Comparison of ENCODE assay signal across 19 cellular contexts in the genomic region with DNA sequence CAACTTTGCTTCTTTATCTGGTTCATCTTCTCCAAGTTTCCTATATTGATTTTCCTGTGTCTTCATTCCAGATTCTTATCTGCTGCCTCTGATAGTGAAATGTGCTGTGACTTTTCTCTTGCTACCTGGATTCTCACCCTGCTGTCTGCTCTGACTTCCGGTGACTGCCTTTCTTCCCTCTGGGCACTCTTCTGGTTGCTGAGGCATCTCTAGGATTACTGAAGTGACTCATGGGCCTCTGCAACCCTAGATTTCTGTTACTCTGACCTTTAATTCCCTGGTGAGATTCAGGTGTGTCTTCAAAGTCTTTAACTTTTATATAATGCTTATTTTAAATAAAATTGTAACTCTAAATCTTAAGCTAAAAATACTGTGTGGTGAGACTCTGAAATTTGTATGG. TPM values are rescaled to one million over a fixed set of nuclear protein-coding genes. Genes with fewer than 3 reads are reported as not detected.
DNase-seq lines count a peak whose midpoint lies in the region; FAIRE-seq and TF ChIP-seq lines count a peak whose summit lies in the region.
"Had no signal": no experiment of that assay in that cellular context is flagged by ENCODE, and none has a peak within 500 bp of the region (broad histone marks: within the 10 kb centered on the region; RNA-seq: fewer than 3 reads in every experiment).

No MANE protein-coding gene starts in this region.

- WGBS in smooth muscle cell (ENCODE audit: low lambda C conversion rate), result 35% methylated on average over 1 of the region's 1 CpG

- no peak overlapping the region for H2AFZ ChIP-seq in smooth muscle cell (ENCODE audit: low read depth)

- no peak for TF ChIP-seq CTCF in GM12865 (IDR thresholded peaks at IDR 0.05; ENCODE audit: insufficient read depth, low read depth, low read length, missing control alignments)
- TF ChIP-seq CTCF in bronchial epithelial cell (IDR thresholded peaks at IDR 0.05; ENCODE audit: insufficient read depth, low read length, severe bottlenecking), result no peak
- TF ChIP-seq CTCF in smooth muscle cell (IDR thresholded peaks at IDR 0.05; ENCODE audit: borderline replicate concordance, insufficient read depth, poor library complexity, severe bottlenecking), result no peak

- no peak for FAIRE-seq in bronchial epithelial cell (lab: Jason Lieb, UNC)
- FAIRE-seq: GM12892 had no signal

- H3K27me3 ChIP-seq in bronchial epithelial cell (ENCODE audit: control insufficient read depth, insufficient read depth, low read length) (no peaks in the 10 kb centered on the region), smooth muscle cell (ENCODE audit: low read depth) (no peaks in the 10 kb centered on the region)
- H3K27me3 ChIP-seq: ovary, sigmoid colon, vagina had no signal

- H3K36me3 ChIP-seq in bronchial epithelial cell (ENCODE audit: control insufficient read depth, insufficient read depth, low read length) (no peaks in the 10 kb centered on the region), smooth muscle cell (ENCODE audit: low read depth) (no peaks in the 10 kb centered on the region)
- H3K36me3 ChIP-seq: ovary, sigmoid colon, vagina had no signal

- no peaks in the 10 kb centered on the region for H3K79me2 ChIP-seq in smooth muscle cell (ENCODE audit: low read depth)

- H4K20me1 ChIP-seq in smooth muscle cell (ENCODE audit: low read depth), result no peaks in the 10 kb centered on the region

- no peak overlapping the region for H3K4me3 ChIP-seq in GM12865 (ENCODE audit: low read depth, low read length)
- H3K4me3 ChIP-seq in bronchial epithelial cell (ENCODE audit: low read depth, low read length), result no peak overlapping the region
- no peak overlapping the region for H3K4me3 ChIP-seq in smooth muscle cell
- H3K4me3 ChIP-seq: ovary, sigmoid colon, vagina had no signal

- H3F3A ChIP-seq in smooth muscle cell (ENCODE audit: low read depth), result no peaks in the 10 kb centered on the region

- DNase-seq in GM12865 (ENCODE audit: low read depth) (peak; percentile 28), NCI-H226 (peak; percentile 72), bronchial epithelial cell (ENCODE audit: low read depth) (peak; percentile 89), renal cortical epithelial cell (ENCODE audit: low read depth) (peak; percentile 45), AG20443 (ENCODE audit: low spot score) (no peak), globus pallidus (ENCODE audit: low spot score) (no peak), smooth muscle cell (lab: John Stamatoyannopoulos, UW; ENCODE audit: unreplicated experiment) (no peak), GM03348 (ENCODE audit: low spot score) (no peak)
- DNase-seq: activated naive CD8-positive, alpha-beta T cell treated with anti-CD3 and anti-CD28 coated beads for 36 hours; dermis blood vessel endothelial cell; erythroblast; GDM1; MM.1S; NCI-H1694 treated with DMSO at 0.1 percent for 48 hours; NCI-H345; ovary; sigmoid colon had no signal

- H3K9ac ChIP-seq in smooth muscle cell (ENCODE audit: low read depth), result no peak overlapping the region

- H3K9me3 ChIP-seq in smooth muscle cell (replicated peaks; ENCODE audit: low read depth), result no peaks in the 10 kb centered on the region
- H3K9me3 ChIP-seq: ovary, sigmoid colon, vagina had no signal

- no peak overlapping the region for H3K4me2 ChIP-seq in smooth muscle cell

- H3K4me1 ChIP-seq in smooth muscle cell (ENCODE audit: low read depth), result no peaks in the 10 kb centered on the region
- H3K4me1 ChIP-seq: vagina had no signal

- H3K27ac ChIP-seq in smooth muscle cell (ENCODE audit: low read depth), result no peak overlapping the region
- H3K27ac ChIP-seq: ovary, sigmoid colon, vagina had no signal

RNA-seq across cellular contexts. Expression of gene GIPC2, which starts 46.9 kb away (rescaled TPM):
- 0.38 and 1.1 TPM in 2 replicates for total RNA-seq in bronchial epithelial cell
- 1.1 and 4.9 TPM in 2 replicates for total RNA-seq in renal cortical epithelial cell
- total RNA-seq in smooth muscle cell, result 0.13 TPM in 1 of 2 replicates, not detected in the other
- 0.05 TPM in 1 of 2 replicates, not detected in the other for polyA plus RNA-seq in smooth muscle cell

Comparison
In these comparisons a context has a peak if more than half of its experiments do, and no peak if none do; other contexts are left out.
1. DNase-seq: peak in GM12865 (single experiment), NCI-H226 (single experiment), bronchial epithelial cell (single experiment) and renal cortical epithelial cell (single experiment); none in AG20443 (single experiment), globus pallidus (single experiment), smooth muscle cell (single experiment) and GM03348 (single experiment).